Comparison of ENCODE assay signal across 8 cellular contexts in genomic region chr10:50788951-50789904, GRCh38. TPM values are rescaled to one million over a fixed set of nuclear protein-coding genes. Genes with fewer than 3 reads are reported as not detected.
DNase-seq lines count a peak whose midpoint lies in the region; ATAC-seq and TF ChIP-seq lines count a peak whose summit lies in the region.

No MANE protein-coding gene starts in this region.

- H3K4me3 Mint-ChIP-seq in CD14-positive monocyte, result no peak overlapping the region

- H3K4me2 ChIP-seq in GM23248 (ENCODE audit: unreplicated experiment), result no peak overlapping the region

- no peaks in the 10 kb centered on the region for H3K36me3 Mint-ChIP-seq in CD14-positive monocyte

- no peaks in the 10 kb centered on the region for H4K20me1 ChIP-seq in GM23248 (ENCODE audit: insufficient read depth)

- H3K4me1 ChIP-seq in GM23248 (ENCODE audit: insufficient read depth), result no peaks in the 10 kb centered on the region

- WGBS in GM23248 (ENCODE audit: low coverage in 1 of 2, low lambda C conversion rate in 2 of 2, missing lambda C conversion rate in 2 of 2), 2 experiments, result 0% methylated on average over 1 of the region's 1 CpG

- no peaks in the 10 kb centered on the region for H3K9me3 ChIP-seq in AG04450 (ENCODE audit: control insufficient read depth, insufficient read depth, low read length)
- H3K9me3 ChIP-seq in GM23248 (ENCODE audit: low read depth), result no peaks in the 10 kb centered on the region
- H3K9me3 ChIP-seq in MG63, result no peaks in the 10 kb centered on the region

- no peaks in the 10 kb centered on the region for H3K9me2 ChIP-seq in GM23248 (ENCODE audit: insufficient read depth)

- H3K4me3 ChIP-seq in AG04450 (ENCODE audit: low read depth, low read length) (no peak overlapping the region), GM23248 (no peak overlapping the region), MG63 (no peak overlapping the region)

- H3K4me1 Mint-ChIP-seq in CD14-positive monocyte, result no peaks in the 10 kb centered on the region

- intact Hi-C loops in CD14-positive monocyte (cut with micrococcal nuclease), result no loop called here

- TF ChIP-seq CTCF in AG04450 (IDR thresholded peaks at IDR 0.05; ENCODE audit: low read depth, low read length), result peak; percentile 51
- TF ChIP-seq CTCF in omental fat pad (IDR thresholded peaks at IDR 0.05), result no peak
- TF ChIP-seq CTCF in CD14-positive monocyte (IDR thresholded peaks at IDR 0.05), result no peak

- ATAC-seq in omental fat pad (ENCODE audit: low FRiP score), result no peak

- peak; percentile 1 for DNase-seq in AG04450 (ENCODE audit: low read depth, low spot score)
- DNase-seq in GM23248, result peak; percentile 80
- peak; percentile 58 for DNase-seq in SK-MEL-5 (ENCODE audit: low read depth, low spot score)
- DNase-seq in iPS DF 19.7 (ENCODE audit: low read depth, low spot score), result peak; percentile 23
- DNase-seq in omental fat pad (ENCODE audit: low spot score), result no peak
- no peak for DNase-seq in MG63
- DNase-seq in CD14-positive monocyte (ENCODE audit: low spot score), result no peak
- DNase-seq in GDM1 (lab: John Stamatoyannopoulos, UW), result no peak

- CTCF ChIA-PET in AG04450 (lab: Charles Lee), result no interaction called here

- H3K27ac Mint-ChIP-seq in CD14-positive monocyte, result no peak overlapping the region

- H3K27me3 Mint-ChIP-seq in CD14-positive monocyte (ENCODE audit: low read depth in 3 of 3), result no peaks in the 10 kb centered on the region

- H3K36me3 ChIP-seq in GM23248 (ENCODE audit: low read depth), result no peaks in the 10 kb centered on the region
- H3K36me3 ChIP-seq in MG63, result no peaks in the 10 kb centered on the region

- no peak overlapping the region for H3K27ac ChIP-seq in AG04450 (ENCODE audit: low read depth, low read length)
- no peak overlapping the region for H3K27ac ChIP-seq in GM23248

- in situ Hi-C loops in GM23248 (cut with MboI) (no loop called here), SK-MEL-5 (cut with HindIII; ENCODE audit: low pct_unique_long_range_greater_than_20kb, low sequenced_read_pairs) (no loop called here)

- H3F3A ChIP-seq in GM23248 (ENCODE audit: insufficient read depth), result no peaks in the 10 kb centered on the region

- H3K9ac ChIP-seq in GM23248, result no peak overlapping the region

- no peak overlapping the region for H2AFZ ChIP-seq in GM23248

- POLR2A ChIA-PET in AG04450 (lab: Yijun Ruan, JAX), result no interaction called here

- no peaks in the 10 kb centered on the region for H3K79me2 ChIP-seq in GM23248 (ENCODE audit: insufficient read depth)

- H3K9me3 Mint-ChIP-seq in CD14-positive monocyte, result peaks cover 0 to 8% (median 3%) of the 10 kb centered on the region in 7 donors

- peaks cover 2% of the 10 kb centered on the region for H3K27me3 ChIP-seq in AG04450 (ENCODE audit: control insufficient read depth, insufficient read depth, low read length)
- no peaks in the 10 kb centered on the region for H3K27me3 ChIP-seq in GM23248 (replicated peaks; ENCODE audit: insufficient read depth)
- no peaks in the 10 kb centered on the region for H3K27me3 ChIP-seq in MG63

RNA-seq across cellular contexts. Expression of gene ASAH2B, which starts 49.5 kb away (rescaled TPM):
- 4.6 and 4.8 TPM in 2 replicates for polyA plus RNA-seq in AG04450 (2011; rRNA removed)
- polyA minus RNA-seq in AG04450 (2011; rRNA and poly(A)+ RNA removed), result 4.0 and 5.4 TPM in 2 replicates
- 3.7 and 7.8 TPM in 2 replicates for total RNA-seq in GM23248 (2014; rRNA removed; shearing (Covaris generic))
- 5.0 and 5.7 TPM in 2 replicates for polyA plus RNA-seq in GM23248 (2016; fragmentation: Nextera tagmentation; extraction: Ambion mirVana)
- total RNA-seq in SK-MEL-5 (2014; rRNA removed; shearing (Covaris generic)), result 1.5 and 5.6 TPM in 2 replicates
- 1.7 and 3.3 TPM in 2 replicates for polyA plus RNA-seq in SK-MEL-5 (2015; cell fraction: cytosol; rRNA removed)
- polyA plus RNA-seq in SK-MEL-5 (2015; cell fraction: nucleus; rRNA removed), result 5.6 and 6.2 TPM in 2 replicates
- 1 to 10 TPM; 1.1 to 2.1 (median 1.2) TPM for total RNA-seq in omental fat pad
- total RNA-seq in MG63 (2014; rRNA removed; shearing (Covaris generic); ENCODE audit: low replicate concordance), result 0.43 and 0.64 TPM in 2 replicates
- not detected for polyA plus RNA-seq in CD14-positive monocyte

Comparison
In these comparisons a context has a peak if more than half of its experiments do, and no peak if none do; other contexts are left out.
1. DNase-seq: peak in AG04450 (single experiment), GM23248 (single experiment), SK-MEL-5 (single experiment) and iPS DF 19.7 (single experiment); none in omental fat pad (single experiment), MG63 (single experiment), CD14-positive monocyte (single experiment) and GDM1 (single experiment).